ENCODE assay signal across 8 cellular contexts in the genomic region with DNA sequence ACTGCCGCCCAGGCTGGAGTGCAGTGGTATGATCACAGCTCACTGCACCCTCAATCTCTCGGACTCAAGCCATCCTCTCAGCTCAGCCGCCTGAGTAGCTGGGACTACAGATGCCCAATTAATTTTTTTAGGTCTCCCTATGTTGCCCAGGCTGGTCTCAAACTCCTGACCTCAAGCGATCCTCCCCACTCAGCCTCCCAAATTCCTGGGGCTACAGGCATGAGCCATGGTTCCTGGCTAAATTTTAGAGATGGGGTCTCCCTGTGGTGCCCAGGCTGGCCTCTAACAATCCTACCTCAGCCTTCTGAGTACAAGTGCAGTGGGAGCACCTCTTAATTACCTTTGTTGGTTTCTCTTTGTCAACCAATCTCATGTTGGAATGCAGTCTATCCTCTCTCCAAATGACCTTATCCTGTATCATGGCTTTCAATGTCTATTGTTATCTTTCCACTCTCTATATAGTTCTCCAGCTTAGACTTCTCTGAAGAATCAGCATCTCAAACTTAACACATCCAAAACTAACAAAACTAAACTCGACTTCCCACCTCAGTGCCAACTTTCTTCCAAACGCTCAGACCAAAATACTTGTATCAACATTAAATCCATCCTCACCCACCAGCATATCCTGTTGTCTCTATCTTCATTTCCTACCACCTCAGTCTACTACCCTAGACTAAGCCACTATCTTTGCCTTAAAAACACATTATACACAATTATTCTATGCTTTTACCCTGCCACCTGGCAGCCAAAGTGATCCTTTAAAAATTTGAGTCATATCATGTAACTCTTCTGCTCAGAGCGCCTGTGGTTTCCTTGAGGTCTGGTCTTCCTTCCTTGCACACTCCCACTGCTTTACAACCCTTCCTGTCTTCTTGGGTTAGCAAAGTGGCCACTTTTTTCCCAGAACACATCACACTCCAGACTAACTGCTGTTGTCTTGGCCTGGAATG. TPM values are rescaled to one million over a fixed set of nuclear protein-coding genes. Genes with fewer than 3 reads are reported as not detected.
A peak's percentile ranks its signal among the peaks of the same experiment; 100 is the strongest.
DNase-seq lines count a peak whose midpoint lies in the region; ATAC-seq lines count a peak whose summit lies in the region.

No MANE protein-coding gene starts in this region.

- peaks cover 35% of the 10 kb centered on the region for H3K36me3 ChIP-seq in effector memory CD4-positive, alpha-beta T cell (ENCODE audit: control insufficient read depth, insufficient read depth, low read length)

- H3K27me3 ChIP-seq in effector memory CD4-positive, alpha-beta T cell (replicated peaks; ENCODE audit: control insufficient read depth, insufficient read depth, low read length, poor library complexity, severe bottlenecking), result no peaks in the 10 kb centered on the region

- no peak overlapping the region for H3K4me3 ChIP-seq in effector memory CD4-positive, alpha-beta T cell (ENCODE audit: insufficient read depth, low read depth, low read length, poor library complexity, severe bottlenecking)

- peak; percentile 30 for DNase-seq in activated CD8-positive, alpha-beta memory T cell treated with anti-CD3 and anti-CD28 coated beads, Interleukin-2, amount 50 U/mL, for 1 hour (ENCODE audit: extremely low read depth)
- DNase-seq in activated CD8-positive, alpha-beta memory T cell treated with anti-CD3 and anti-CD28 coated beads for 24 hours, result no peak
- DNase-seq in T-helper 9 cell (peak; percentile 25), A172 (ENCODE audit: low spot score) (no peak), inferior parietal cortex (ENCODE audit: extremely low spot score) (no peak)
- peak; percentile 30 to 43 (median 31) for DNase-seq in effector memory CD4-positive, alpha-beta T cell
- peak in 1 of 2 donors; percentile 39 for DNase-seq in stimulated activated naive CD8-positive, alpha-beta T cell treated with anti-CD3 and anti-CD28 coated beads, Interleukin-15, amount 100 ng/mL, for 72 hours

- peak overlapping the region in 1 of 2 donors; percentile 74 for H3K27ac Mint-ChIP-seq in stimulated activated naive CD8-positive, alpha-beta T cell treated with anti-CD3 and anti-CD28 coated beads, Interleukin-15, amount 100 ng/mL, for 72 hours

- H3K4me3 Mint-ChIP-seq in stimulated activated naive CD8-positive, alpha-beta T cell treated with anti-CD3 and anti-CD28 coated beads, Interleukin-15, amount 100 ng/mL, for 72 hours, result peak overlapping the region; percentile 25 to 68

- H3K9me3 Mint-ChIP-seq in stimulated activated naive CD8-positive, alpha-beta T cell treated with anti-CD3 and anti-CD28 coated beads, Interleukin-15, amount 100 ng/mL, for 72 hours, result no peaks in the 10 kb centered on the region

- peaks cover 51% of the 10 kb centered on the region for H3K4me1 ChIP-seq in effector memory CD4-positive, alpha-beta T cell (ENCODE audit: control insufficient read depth, insufficient read depth, low read length, poor library complexity, severe bottlenecking)

- no peaks in the 10 kb centered on the region for H3K27me3 Mint-ChIP-seq in stimulated activated naive CD8-positive, alpha-beta T cell treated with anti-CD3 and anti-CD28 coated beads, Interleukin-15, amount 100 ng/mL, for 72 hours

- peak; percentile 68 for ATAC-seq in stimulated activated naive CD8-positive, alpha-beta T cell treated with anti-CD3 and anti-CD28 coated beads, Interleukin-15, amount 100 ng/mL, for 72 hours
- ATAC-seq in GM21360 (IDR thresholded peaks at IDR 0.05; ENCODE audit: unreplicated experiment), result no peak

- H3K4me1 Mint-ChIP-seq in stimulated activated naive CD8-positive, alpha-beta T cell treated with anti-CD3 and anti-CD28 coated beads, Interleukin-15, amount 100 ng/mL, for 72 hours, result peaks cover 93% of the 10 kb centered on the region

- H3K9me3 ChIP-seq in effector memory CD4-positive, alpha-beta T cell (ENCODE audit: control insufficient read depth, low read length), result no peaks in the 10 kb centered on the region

- peak overlapping the region; percentile 32 for H3K27ac ChIP-seq in effector memory CD4-positive, alpha-beta T cell (ENCODE audit: insufficient read depth, low read length, poor library complexity, severe bottlenecking)

RNA-seq across cellular contexts. Expression of a gene that starts 6.7 kb away (rescaled TPM):
- 1,498 and 1,612 TPM in 2 replicates for total RNA-seq in A172 (2014; rRNA removed; shearing (Covaris generic))

Comparison
In these comparisons a context has a peak if more than half of its experiments do, and no peak if none do; other contexts are left out.
1. DNase-seq: peak in activated CD8-positive, alpha-beta memory T cell treated with anti-CD3 and anti-CD28 coated beads, Interleukin-2, amount 50 U/mL, for 1 hour (single experiment), T-helper 9 cell (single experiment) and effector memory CD4-positive, alpha-beta T cell (3 of 3); none in activated CD8-positive, alpha-beta memory T cell treated with anti-CD3 and anti-CD28 coated beads for 24 hours (single experiment), A172 (single experiment) and inferior parietal cortex (single experiment).